1 cellular context compared by ENCODE assay signal in genomic region chr16:81718637-81719036, GRCh38.
TF ChIP-seq lines count a peak whose summit lies in the region.

No MANE protein-coding gene starts in this region.

TF ChIP-seq in HCT116, 20 proteins besides CTCF, POLR2A, EP300 and RAD21 (continued from another document):
- TF ChIP-seq ZBTB33 (IDR thresholded peaks at IDR 0.05; ENCODE audit: extremely low read depth, insufficient replicate concordance, low read length), result no peak
- TF ChIP-seq EZH2 (IDR thresholded peaks at IDR 0.05), result no peak
- TF ChIP-seq REST (IDR thresholded peaks at IDR 0.05; ENCODE audit: low read depth), result no peak
